In genomic region chr15:73239564-73240208, GRCh38 we compare ENCODE assay signal across 14 cellular contexts.
DNase-seq lines count a peak whose midpoint lies in the region; ATAC-seq and TF ChIP-seq lines count a peak whose summit lies in the region.
"Had no signal": no experiment of that assay in that cellular context is flagged by ENCODE, and none has a peak within 500 bp of the region (broad histone marks: within the 10 kb centered on the region; RNA-seq: fewer than 3 reads in every experiment).

No MANE protein-coding gene starts in this region.

- H3K4me3 ChIP-seq in DOHH2 (ENCODE audit: low read length): no peak overlapping the region
- no peak overlapping the region for H3K4me3 ChIP-seq in WI38 (ENCODE audit: low read depth, low read length)
- H3K4me3 ChIP-seq in right lobe of liver: no peak overlapping the region
- H3K4me3 ChIP-seq: PC-9 had no signal

- WGBS in right lobe of liver (ENCODE audit: insufficient coverage, low coverage, low lambda C conversion rate, missing lambda C conversion rate): 66% methylated on average over 10 of the region's 10 CpGs

- no peaks in the 10 kb centered on the region for H3K9me3 ChIP-seq in DOHH2 (ENCODE audit: control insufficient read depth, insufficient read depth, low read length)
- H3K9me3 ChIP-seq in right lobe of liver: no peaks in the 10 kb centered on the region

- peaks cover 5% of the 10 kb centered on the region for H3K27me3 ChIP-seq in DOHH2 (ENCODE audit: control insufficient read depth, low read length)
- no peaks in the 10 kb centered on the region for H3K27me3 ChIP-seq in right lobe of liver

- H3K36me3 ChIP-seq in DOHH2 (ENCODE audit: control insufficient read depth, low read length): no peaks in the 10 kb centered on the region
- no peaks in the 10 kb centered on the region for H3K36me3 ChIP-seq in right lobe of liver

- ATAC-seq in right lobe of liver (peak; percentile 64 to 80 (median 69)), GM18868 (IDR thresholded peaks at IDR 0.05; ENCODE audit: unreplicated experiment) (no peak), HG03045 (IDR thresholded peaks at IDR 0.05; ENCODE audit: unreplicated experiment) (no peak), GM19328 (IDR thresholded peaks at IDR 0.05; ENCODE audit: unreplicated experiment) (no peak)
- ATAC-seq: activated naive CD8-positive, alpha-beta T cell treated with anti-CD3 and anti-CD28 coated beads, Interleukin-2, amount 50 U/mL, for 24 hours; right cardiac atrium had no signal

- H3K27ac ChIP-seq in DOHH2 (ENCODE audit: low read depth, low read length) (no peak overlapping the region), right lobe of liver (no peak overlapping the region)
- H3K27ac ChIP-seq: KMS-11, PC-9 had no signal

- H3F3A ChIP-seq in DOHH2 (ENCODE audit: control insufficient read depth, insufficient read depth): no peaks in the 10 kb centered on the region

- no peak for TF ChIP-seq POLR2A in right lobe of liver (IDR thresholded peaks at IDR 0.05)

- no peaks in the 10 kb centered on the region for H3K4me1 ChIP-seq in DOHH2 (ENCODE audit: control insufficient read depth, low read length)
- peaks cover 0 to 11% (median 0%) of the 10 kb centered on the region in 4 donors for H3K4me1 ChIP-seq in right lobe of liver

- no peaks in the 10 kb centered on the region for H3K79me2 ChIP-seq in DOHH2 (ENCODE audit: control insufficient read depth, low read length)

- TF ChIP-seq CTCF in DOHH2 (IDR thresholded peaks at IDR 0.05; ENCODE audit: low read depth, low read length, poor library complexity, severe bottlenecking) (peak; percentile 19), WI38 (IDR thresholded peaks at IDR 0.05; ENCODE audit: low read depth, low read length) (peak; percentile 22; the same call in 1 of the 2 replicates), right lobe of liver (IDR thresholded peaks at IDR 0.05) (peak in 2 of 4 donors; percentile 18 to 25)

- in situ Hi-C loops in KBM-7 (cut with MboI; ENCODE audit: low pct_unique_long_range_greater_than_20kb, low sequenced_read_pairs): no loop called here

- intact Hi-C loops in right lobe of liver (cut with DNase I): no loop called here

- no peak overlapping the region for H3K4me2 ChIP-seq in DOHH2 (ENCODE audit: low read length)
- H3K4me2 ChIP-seq: KMS-11, PC-9 had no signal

- H3K9me2 ChIP-seq in DOHH2 (replicated peaks; ENCODE audit: control insufficient read depth, low read length): no peaks in the 10 kb centered on the region

- H4K20me1 ChIP-seq in DOHH2 (ENCODE audit: control insufficient read depth, insufficient read depth, low read depth, low read length): no peaks in the 10 kb centered on the region

- DNase-seq in KBM-7: peak; percentile 23
- peak in 1 of 3 donors; percentile 50 for DNase-seq in right lobe of liver
- no peak for DNase-seq in NCI-H1048 (lab: John Stamatoyannopoulos, UW)
- DNase-seq: activated CD4-positive, alpha-beta T cell treated with anti-CD3 and anti-CD28 coated beads, Interleukin-2, amount 10 ng/mL, durations not matched to agents 7 days and 5 days; activated naive CD8-positive, alpha-beta T cell treated with anti-CD3 and anti-CD28 coated beads, Interleukin-2, amount 50 U/mL, for 24 hours; DMS79 treated with DMSO at 0.1 percent for 48 hours; right cardiac atrium had no signal

Comparison
In these comparisons a context has a peak if more than half of its experiments do, and no peak if none do; other contexts are left out.
1. ATAC-seq: peak in right lobe of liver (4 of 4); none in GM18868 (single experiment), HG03045 (single experiment) and GM19328 (single experiment).